16 cellular contexts compared by ENCODE assay signal in the genomic region with DNA sequence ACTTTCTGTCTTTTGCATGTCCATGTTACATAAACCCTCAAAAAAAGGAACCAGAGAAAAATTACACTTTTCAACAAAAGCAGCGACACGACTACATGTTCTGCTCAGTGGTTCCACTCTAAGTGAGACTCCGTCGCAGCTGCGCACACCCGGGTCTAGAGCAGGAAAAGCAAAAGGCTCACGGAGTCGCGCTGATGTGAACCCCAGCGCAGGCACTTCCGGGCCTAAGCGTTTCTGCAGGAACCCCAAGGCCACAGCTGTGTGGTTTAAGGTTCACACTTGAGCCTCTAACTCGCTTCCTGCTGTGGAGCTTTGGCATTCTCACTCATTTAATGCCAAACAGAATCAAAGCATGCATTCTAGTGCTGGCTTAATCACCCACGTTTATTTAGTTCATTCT.
DNase-seq lines count a peak whose midpoint lies in the region; ATAC-seq and TF ChIP-seq lines count a peak whose summit lies in the region.
"Had no signal": no experiment of that assay in that cellular context is flagged by ENCODE, and none has a peak within 500 bp of the region (broad histone marks: within the 10 kb centered on the region; RNA-seq: fewer than 3 reads in every experiment).

No MANE protein-coding gene starts in this region.

- H3K27ac ChIP-seq in mesendoderm (ENCODE audit: low read depth, low read length) (no peak overlapping the region), RWPE1 (no peak overlapping the region)
- H3K27ac ChIP-seq: brain microvascular endothelial cell, Peyer's patch, thyroid gland had no signal

- H2BK5ac ChIP-seq in mesendoderm (ENCODE audit: low read length): no peak overlapping the region

- no peaks in the 10 kb centered on the region for H3K4me1 ChIP-seq in mesendoderm (ENCODE audit: control insufficient read depth, low read depth, low read length)
- H3K4me1 ChIP-seq: Peyer's patch, thyroid gland had no signal

- TF ChIP-seq CTCF in RWPE1 (conservative IDR thresholded peaks at IDR 0.05; ENCODE audit: low read depth): no peak

- no peak overlapping the region for H3K56ac ChIP-seq in mesendoderm (ENCODE audit: low read length)

- peaks cover 4% of the 10 kb centered on the region for H3K9me3 Mint-ChIP-seq in activated CD8-positive, alpha-beta memory T cell treated with anti-CD3 and anti-CD28 coated beads, Interleukin-2, amount 10 ng/mL, durations not matched to agents 7 days and 5 days (ENCODE audit: low read depth)
- H3K9me3 Mint-ChIP-seq in activated naive CD8-positive, alpha-beta T cell treated with anti-CD3 and anti-CD28 coated beads for 36 hours: no peaks in the 10 kb centered on the region
- H3K9me3 Mint-ChIP-seq in stimulated activated memory B cell treated with anti-CD40 and anti-IgM and Interleukin-4, amounts not matched to agents 10 μg/mL and 1 μg/mL and 100 μg/mL, for 72 hours: no peaks in the 10 kb centered on the region
- H3K9me3 Mint-ChIP-seq: activated naive CD4-positive, alpha-beta T cell treated with anti-CD3 and anti-CD28 coated beads, Interleukin-2, amount 50 U/mL, for 72 hours had no signal

- H3K4me1 Mint-ChIP-seq in activated CD8-positive, alpha-beta memory T cell treated with anti-CD3 and anti-CD28 coated beads, Interleukin-2, amount 10 ng/mL, durations not matched to agents 7 days and 5 days: peaks cover 48% of the 10 kb centered on the region
- peaks cover 20% of the 10 kb centered on the region for H3K4me1 Mint-ChIP-seq in activated naive CD8-positive, alpha-beta T cell treated with anti-CD3 and anti-CD28 coated beads for 36 hours
- H3K4me1 Mint-ChIP-seq in stimulated activated memory B cell treated with anti-CD40 and anti-IgM and Interleukin-4, amounts not matched to agents 10 μg/mL and 1 μg/mL and 100 μg/mL, for 72 hours: peaks cover 7% of the 10 kb centered on the region

- no peak overlapping the region for H2BK15ac ChIP-seq in mesendoderm (replicated peaks; ENCODE audit: low read depth)

- H3K79me2 ChIP-seq in mesendoderm (ENCODE audit: control insufficient read depth, insufficient read depth, low read length): no peaks in the 10 kb centered on the region

- H3K27ac Mint-ChIP-seq in activated CD8-positive, alpha-beta memory T cell treated with anti-CD3 and anti-CD28 coated beads, Interleukin-2, amount 10 ng/mL, durations not matched to agents 7 days and 5 days: peak overlapping the region; percentile 80
- peak overlapping the region; percentile 78 for H3K27ac Mint-ChIP-seq in activated naive CD8-positive, alpha-beta T cell treated with anti-CD3 and anti-CD28 coated beads for 36 hours
- H3K27ac Mint-ChIP-seq in stimulated activated memory B cell treated with anti-CD40 and anti-IgM and Interleukin-4, amounts not matched to agents 10 μg/mL and 1 μg/mL and 100 μg/mL, for 72 hours: peak overlapping the region; percentile 75

- no peak overlapping the region for H3K18ac ChIP-seq in mesendoderm (ENCODE audit: low read length)

- peak; percentile 53 for DNase-seq in activated CD8-positive, alpha-beta memory T cell treated with anti-CD3 and anti-CD28 coated beads, Interleukin-2, amount 10 ng/mL, durations not matched to agents 7 days and 5 days
- DNase-seq in activated CD8-positive, alpha-beta memory T cell treated with anti-CD3 and anti-CD28 coated beads, Interleukin-2, amount 50 U/mL, for 4 hours: no peak
- DNase-seq in NOMO-1 treated with DMSO at 0.1 percent for 48 hours (lab: John Stamatoyannopoulos, UW; ENCODE audit: unreplicated experiment) (peak; percentile 2), SIG-M5 (lab: John Stamatoyannopoulos, UW) (no peak), mesendoderm (no peak), RWPE1 (ENCODE audit: low spot score) (no peak)
- no peak for DNase-seq in activated naive CD8-positive, alpha-beta T cell treated with anti-CD3 and anti-CD28 coated beads for 36 hours
- DNase-seq: brain microvascular endothelial cell, foreskin fibroblast, NCI-H146, NCI-H82 had no signal

- H3K79me1 ChIP-seq in mesendoderm (ENCODE audit: low read length): no peaks in the 10 kb centered on the region

- H3K9ac ChIP-seq in mesendoderm (ENCODE audit: low read length): no peak overlapping the region

- no peak for ATAC-seq in activated CD8-positive, alpha-beta memory T cell treated with anti-CD3 and anti-CD28 coated beads, Interleukin-2, amount 10 ng/mL, durations not matched to agents 7 days and 5 days
- no peak for ATAC-seq in stimulated activated memory B cell treated with anti-CD40 and anti-IgM and Interleukin-4, amounts not matched to agents 10 μg/mL and 1 μg/mL and 100 μg/mL, for 72 hours

- H4K5ac ChIP-seq in mesendoderm (ENCODE audit: low read length): no peak overlapping the region

- H4K8ac ChIP-seq in mesendoderm (ENCODE audit: low read depth, low read length): no peak overlapping the region

- POLR2A ChIA-PET in RWPE1 (lab: Yijun Ruan, JAX; ENCODE audit: low non-redundant PET): no interaction called here

- CTCF ChIA-PET in activated CD8-positive, alpha-beta memory T cell treated with anti-CD3 and anti-CD28 coated beads, Interleukin-2, amount 10 ng/mL, durations not matched to agents 7 days and 5 days (lab: Charles Lee): no interaction called here
- CTCF ChIA-PET in RWPE1 (lab: Yijun Ruan, JAX): no interaction called here

- H3K36me3 ChIP-seq in mesendoderm (ENCODE audit: control insufficient read depth, insufficient read depth, low read length): no peaks in the 10 kb centered on the region
- H3K36me3 ChIP-seq: brain microvascular endothelial cell, Peyer's patch, thyroid gland had no signal

- no CpG with 5 or more reads among the region's 14 CpGs for WGBS in mesendoderm (ENCODE audit: extremely low coverage, insufficient coverage, low lambda C conversion rate)

- no peak overlapping the region for H3K4ac ChIP-seq in mesendoderm (ENCODE audit: low read depth, low read length)

- H3K27me3 Mint-ChIP-seq in activated CD8-positive, alpha-beta memory T cell treated with anti-CD3 and anti-CD28 coated beads, Interleukin-2, amount 10 ng/mL, durations not matched to agents 7 days and 5 days: peaks cover 48% of the 10 kb centered on the region
- no peaks in the 10 kb centered on the region for H3K27me3 Mint-ChIP-seq in activated naive CD8-positive, alpha-beta T cell treated with anti-CD3 and anti-CD28 coated beads for 36 hours
- H3K27me3 Mint-ChIP-seq in stimulated activated memory B cell treated with anti-CD40 and anti-IgM and Interleukin-4, amounts not matched to agents 10 μg/mL and 1 μg/mL and 100 μg/mL, for 72 hours: no peaks in the 10 kb centered on the region

- no peak overlapping the region for H3K4me2 ChIP-seq in mesendoderm (ENCODE audit: low read length)

- H3K36me3 Mint-ChIP-seq in activated CD8-positive, alpha-beta memory T cell treated with anti-CD3 and anti-CD28 coated beads, Interleukin-2, amount 10 ng/mL, durations not matched to agents 7 days and 5 days: peaks cover 3% of the 10 kb centered on the region
- H3K36me3 Mint-ChIP-seq in activated naive CD8-positive, alpha-beta T cell treated with anti-CD3 and anti-CD28 coated beads for 36 hours: no peaks in the 10 kb centered on the region
- H3K36me3 Mint-ChIP-seq in stimulated activated memory B cell treated with anti-CD40 and anti-IgM and Interleukin-4, amounts not matched to agents 10 μg/mL and 1 μg/mL and 100 μg/mL, for 72 hours: no peaks in the 10 kb centered on the region
- H3K36me3 Mint-ChIP-seq: activated naive CD4-positive, alpha-beta T cell treated with anti-CD3 and anti-CD28 coated beads, Interleukin-2, amount 50 U/mL, for 72 hours; CD14-positive monocyte had no signal

- H3K4me3 ChIP-seq in mesendoderm (ENCODE audit: low read length): no peak overlapping the region
- H3K4me3 ChIP-seq: thyroid gland had no signal

- H2AK5ac ChIP-seq in mesendoderm (ENCODE audit: low read length): no peak overlapping the region

- no peaks in the 10 kb centered on the region for H3K27me3 ChIP-seq in mesendoderm (ENCODE audit: insufficient read depth, low read length, poor library complexity)
- H3K27me3 ChIP-seq: brain microvascular endothelial cell, Peyer's patch, thyroid gland had no signal

- peak overlapping the region; percentile 68 for H3K4me3 Mint-ChIP-seq in activated CD8-positive, alpha-beta memory T cell treated with anti-CD3 and anti-CD28 coated beads, Interleukin-2, amount 10 ng/mL, durations not matched to agents 7 days and 5 days
- peak overlapping the region; percentile 78 for H3K4me3 Mint-ChIP-seq in activated naive CD8-positive, alpha-beta T cell treated with anti-CD3 and anti-CD28 coated beads for 36 hours
- H3K4me3 Mint-ChIP-seq in stimulated activated memory B cell treated with anti-CD40 and anti-IgM and Interleukin-4, amounts not matched to agents 10 μg/mL and 1 μg/mL and 100 μg/mL, for 72 hours: peak overlapping the region; percentile 75

- no peak overlapping the region for H3K23ac ChIP-seq in mesendoderm (ENCODE audit: low read length)

- no peak overlapping the region for H2BK120ac ChIP-seq in mesendoderm (ENCODE audit: low read depth, low read length)

Comparison
In these comparisons a context has a peak if more than half of its experiments do, and no peak if none do; other contexts are left out.
1. DNase-seq: peak in activated CD8-positive, alpha-beta memory T cell treated with anti-CD3 and anti-CD28 coated beads, Interleukin-2, amount 10 ng/mL, durations not matched to agents 7 days and 5 days (single experiment) and NOMO-1 treated with DMSO at 0.1 percent for 48 hours (single experiment); none in activated CD8-positive, alpha-beta memory T cell treated with anti-CD3 and anti-CD28 coated beads, Interleukin-2, amount 50 U/mL, for 4 hours (single experiment), activated naive CD8-positive, alpha-beta T cell treated with anti-CD3 and anti-CD28 coated beads for 36 hours (single experiment), SIG-M5 (single experiment), mesendoderm (single experiment) and RWPE1 (single experiment).
2. Peak in every context shown above with its lines, with median percentiles within 50 percentile points of each other: H3K27ac Mint-ChIP-seq and H3K4me3 Mint-ChIP-seq.